In genomic region chr7:50782376-50783208, GRCh38 we compare ENCODE assay signal across 8 cellular contexts. TPM values are rescaled to one million over a fixed set of nuclear protein-coding genes. Genes with fewer than 3 reads are reported as not detected.
A peak's percentile ranks its signal among the peaks of the same experiment; 100 is the strongest.
DNase-seq lines count a peak whose midpoint lies in the region; TF ChIP-seq lines count a peak whose summit lies in the region.

GRB10 (minus strand) TSS chr7:50782896; CDS start chr7:50732322, 50,574 bp downstream.

- H3K27ac ChIP-seq in subcutaneous abdominal adipose tissue (ENCODE audit: low read depth, low read length): no peak within 1 kb of the TSS

- intact Hi-C loops in lower leg skin (cut with DNase I; ENCODE audit: low total_unique reads): no loop called here

- no peak for TF ChIP-seq CTCF in lower leg skin (IDR thresholded peaks at IDR 0.05)
- TF ChIP-seq CTCF in GM10266 (IDR thresholded peaks at IDR 0.05; ENCODE audit: control insufficient read depth, insufficient read depth, low read depth, missing control alignments): no peak

- H3K27me3 ChIP-seq in subcutaneous abdominal adipose tissue (ENCODE audit: control insufficient read depth in 5 of 5, insufficient read depth in 4 of 5, low read length in 5 of 5): no peaks in the 10 kb centered on the region

- DNase-seq in DMS 273 (lab: John Stamatoyannopoulos, UW; ENCODE audit: unreplicated experiment) (peak; percentile 73), DMS 273 treated with DMSO at 0.1 percent for 48 hours (lab: John Stamatoyannopoulos, UW) (no peak), SHP77 (lab: John Stamatoyannopoulos, UW) (peak; percentile 59 to 76), ecto neural progenitor cell (ENCODE audit: low spot score) (peak; percentile 83), lower leg skin (ENCODE audit: low spot score in 2 of 2) (no peak), GM10266 (ENCODE audit: extremely low spot score) (no peak), NCI-H2081 treated with DMSO at 0.1 percent for 48 hours (lab: John Stamatoyannopoulos, UW) (no peak)

- H3K4me3 ChIP-seq in lower leg skin (ENCODE audit: low read depth, poor library complexity, severe bottlenecking) (peak within 1 kb of the TSS; percentile 13), subcutaneous abdominal adipose tissue (ENCODE audit: low read depth in 1 of 5, low read length in 5 of 5) (peak within 1 kb of the TSS in 4 of 5 donors; percentile 29 to 57 (median 47))

- no peak for TF ChIP-seq POLR2A in lower leg skin (IDR thresholded peaks at IDR 0.05)

- WGBS in lower leg skin, 2 donors: 56 to 87% methylated on average over 41 to 68 of the region's 95 CpGs

- no peak within 1 kb of the TSS for H3K9ac ChIP-seq in subcutaneous abdominal adipose tissue (ENCODE audit: low read length in 5 of 5)

- no peaks in the 10 kb centered on the region for H3K9me3 ChIP-seq in subcutaneous abdominal adipose tissue (ENCODE audit: control insufficient read depth in 5 of 5, low read length in 5 of 5)

- H3K36me3 ChIP-seq in subcutaneous abdominal adipose tissue (ENCODE audit: control insufficient read depth in 5 of 5, insufficient read depth in 5 of 5, low read length in 5 of 5): no peaks in the 10 kb centered on the region

- H3K4me1 ChIP-seq in subcutaneous abdominal adipose tissue (ENCODE audit: control insufficient read depth in 5 of 5, insufficient read depth in 5 of 5, low read length in 5 of 5): peaks cover 0 to 32% (median 23%) of the 10 kb centered on the region in 5 donors

RNA-seq across cellular contexts. Expression of gene GRB10, which starts in this region (rescaled TPM):
- 10 to 100 TPM in 3 of 4 donors, 1 to 10 TPM in 1; 6.6 to 25.7 (median 15.2) TPM for total RNA-seq in lower leg skin

Comparison
In these comparisons a context has a peak if more than half of its experiments do, and no peak if none do; other contexts are left out.
1. DNase-seq: peak in DMS 273 (single experiment), SHP77 (2 of 2) and ecto neural progenitor cell (single experiment); none in DMS 273 treated with DMSO at 0.1 percent for 48 hours (single experiment), lower leg skin (0 of 2), GM10266 (single experiment) and NCI-H2081 treated with DMSO at 0.1 percent for 48 hours (single experiment).